1 cellular context compared by ENCODE assay signal in the genomic region with DNA sequence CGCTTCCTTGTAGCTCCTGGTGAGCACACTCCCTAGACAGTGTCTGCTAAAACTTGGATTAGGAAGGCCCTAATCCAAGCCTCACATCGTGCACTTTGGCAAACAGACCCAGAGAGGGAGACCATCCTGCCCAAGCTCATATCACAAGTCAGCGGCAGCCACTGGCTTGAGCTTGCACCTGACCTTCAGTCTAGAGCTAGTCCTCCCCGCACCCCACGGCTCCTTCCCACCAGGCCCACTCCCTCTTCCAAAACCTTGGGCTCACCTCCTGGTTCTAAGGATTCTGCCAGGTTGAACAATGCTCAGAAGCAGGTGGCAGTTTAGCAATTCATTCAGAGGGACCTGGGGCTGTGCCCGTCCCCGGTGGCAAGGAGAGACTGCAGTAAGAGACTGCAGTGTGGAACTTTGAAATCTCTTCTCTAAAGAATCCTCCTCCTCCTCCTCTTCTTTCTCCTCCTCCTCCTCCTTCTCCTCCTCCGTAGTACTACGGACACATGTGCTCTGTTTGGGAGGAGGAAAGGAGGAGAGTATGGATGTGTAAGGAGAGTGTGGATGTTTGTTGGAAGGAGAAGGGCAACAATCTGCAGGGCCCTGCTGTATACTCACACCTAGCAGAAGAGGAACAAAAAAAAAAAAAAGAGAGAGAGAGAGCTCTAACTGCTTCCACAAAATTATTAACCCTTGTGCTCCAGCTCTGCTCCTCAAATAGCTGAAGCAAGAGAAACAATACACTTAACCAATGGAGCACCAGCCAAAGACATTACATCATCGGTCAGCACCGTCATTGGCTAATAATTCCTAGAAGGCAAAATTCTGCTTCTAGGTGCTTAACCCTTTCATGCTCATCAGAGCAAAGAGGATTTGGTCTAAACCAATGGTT.
A peak's percentile ranks its signal among the peaks of the same experiment; 100 is the strongest.
TF ChIP-seq lines count a peak whose summit lies in the region.

No MANE protein-coding gene starts in this region.

TF ChIP-seq in HepG2, 621 proteins besides CTCF, POLR2A, EP300 and RAD21 (continues in another document):
- peak; percentile 96 for TF ChIP-seq ZNF652 (CRISPR knock-in tag; IDR thresholded peaks at IDR 0.05; ENCODE audit: borderline replicate concordance, low read depth)
- no peak for TF ChIP-seq NR2C2 (CRISPR knock-in tag; IDR thresholded peaks at IDR 0.05; ENCODE audit: borderline replicate concordance)
- no peak for TF ChIP-seq ZBTB8A (CRISPR knock-in tag; IDR thresholded peaks at IDR 0.05; ENCODE audit: borderline replicate concordance, low read depth)
- TF ChIP-seq, protein P1, sequence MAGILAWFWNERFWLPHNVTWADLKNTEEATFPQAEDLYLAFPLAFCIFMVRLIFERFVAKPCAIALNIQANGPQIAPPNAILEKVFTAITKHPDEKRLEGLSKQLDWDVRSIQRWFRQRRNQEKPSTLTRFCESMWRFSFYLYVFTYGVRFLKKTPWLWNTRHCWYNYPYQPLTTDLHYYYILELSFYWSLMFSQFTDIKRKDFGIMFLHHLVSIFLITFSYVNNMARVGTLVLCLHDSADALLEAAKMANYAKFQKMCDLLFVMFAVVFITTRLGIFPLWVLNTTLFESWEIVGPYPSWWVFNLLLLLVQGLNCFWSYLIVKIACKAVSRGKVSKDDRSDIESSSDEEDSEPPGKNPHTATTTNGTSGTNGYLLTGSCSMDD (CRISPR knock-in tag; IDR thresholded peaks at IDR 0.05) = no peak
- TF ChIP-seq, protein P2, sequence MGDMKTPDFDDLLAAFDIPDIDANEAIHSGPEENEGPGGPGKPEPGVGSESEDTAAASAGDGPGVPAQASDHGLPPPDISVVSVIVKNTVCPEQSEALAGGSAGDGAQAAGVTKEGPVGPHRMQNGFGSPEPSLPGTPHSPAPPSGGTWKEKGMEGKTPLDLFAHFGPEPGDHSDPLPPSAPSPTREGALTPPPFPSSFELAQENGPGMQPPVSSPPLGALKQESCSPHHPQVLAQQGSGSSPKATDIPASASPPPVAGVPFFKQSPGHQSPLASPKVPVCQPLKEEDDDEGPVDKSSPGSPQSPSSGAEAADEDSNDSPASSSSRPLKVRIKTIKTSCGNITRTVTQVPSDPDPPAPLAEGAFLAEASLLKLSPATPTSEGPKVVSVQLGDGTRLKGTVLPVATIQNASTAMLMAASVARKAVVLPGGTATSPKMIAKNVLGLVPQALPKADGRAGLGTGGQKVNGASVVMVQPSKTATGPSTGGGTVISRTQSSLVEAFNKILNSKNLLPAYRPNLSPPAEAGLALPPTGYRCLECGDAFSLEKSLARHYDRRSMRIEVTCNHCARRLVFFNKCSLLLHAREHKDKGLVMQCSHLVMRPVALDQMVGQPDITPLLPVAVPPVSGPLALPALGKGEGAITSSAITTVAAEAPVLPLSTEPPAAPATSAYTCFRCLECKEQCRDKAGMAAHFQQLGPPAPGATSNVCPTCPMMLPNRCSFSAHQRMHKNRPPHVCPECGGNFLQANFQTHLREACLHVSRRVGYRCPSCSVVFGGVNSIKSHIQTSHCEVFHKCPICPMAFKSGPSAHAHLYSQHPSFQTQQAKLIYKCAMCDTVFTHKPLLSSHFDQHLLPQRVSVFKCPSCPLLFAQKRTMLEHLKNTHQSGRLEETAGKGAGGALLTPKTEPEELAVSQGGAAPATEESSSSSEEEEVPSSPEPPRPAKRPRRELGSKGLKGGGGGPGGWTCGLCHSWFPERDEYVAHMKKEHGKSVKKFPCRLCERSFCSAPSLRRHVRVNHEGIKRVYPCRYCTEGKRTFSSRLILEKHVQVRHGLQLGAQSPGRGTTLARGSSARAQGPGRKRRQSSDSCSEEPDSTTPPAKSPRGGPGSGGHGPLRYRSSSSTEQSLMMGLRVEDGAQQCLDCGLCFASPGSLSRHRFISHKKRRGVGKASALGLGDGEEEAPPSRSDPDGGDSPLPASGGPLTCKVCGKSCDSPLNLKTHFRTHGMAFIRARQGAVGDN (CRISPR knock-in tag; IDR thresholded peaks at IDR 0.05) = 0 out of 2 replicates have a peak, but pooled peaks have one; percentile 10
- TF ChIP-seq THAP11 (CRISPR knock-in tag; IDR thresholded peaks at IDR 0.05) = no peak
- TF ChIP-seq, protein P3, sequence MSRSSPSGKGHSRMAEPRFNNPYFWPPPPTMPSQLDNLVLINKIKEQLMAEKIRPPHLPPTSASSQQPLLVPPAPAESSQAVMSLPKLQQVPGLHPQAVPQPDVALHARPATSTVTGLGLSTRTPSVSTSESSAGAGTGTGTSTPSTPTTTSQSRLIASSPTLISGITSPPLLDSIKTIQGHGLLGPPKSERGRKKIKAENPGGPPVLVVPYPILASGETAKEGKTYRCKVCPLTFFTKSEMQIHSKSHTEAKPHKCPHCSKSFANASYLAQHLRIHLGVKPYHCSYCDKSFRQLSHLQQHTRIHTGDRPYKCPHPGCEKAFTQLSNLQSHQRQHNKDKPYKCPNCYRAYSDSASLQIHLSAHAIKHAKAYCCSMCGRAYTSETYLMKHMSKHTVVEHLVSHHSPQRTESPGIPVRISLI (CRISPR knock-in tag; IDR thresholded peaks at IDR 0.05; ENCODE audit: borderline replicate concordance) = peak; percentile 87
- TF ChIP-seq ATF7 (IDR thresholded peaks at IDR 0.05) = peak; percentile 82
- TF ChIP-seq ATF7 (CRISPR knock-in tag; IDR thresholded peaks at IDR 0.05) = no peak; the same call in 1 of the 2 replicates
- no peak for TF ChIP-seq FOXP1 (IDR thresholded peaks at IDR 0.05)
- 0 out of 2 replicates have a peak, but pooled peaks have one; percentile 34 for TF ChIP-seq FOXP1 (CRISPR knock-in tag; IDR thresholded peaks at IDR 0.05)
- peak; percentile 64 for TF ChIP-seq NFYB (CRISPR knock-in tag; IDR thresholded peaks at IDR 0.05)
- TF ChIP-seq, protein P4, sequence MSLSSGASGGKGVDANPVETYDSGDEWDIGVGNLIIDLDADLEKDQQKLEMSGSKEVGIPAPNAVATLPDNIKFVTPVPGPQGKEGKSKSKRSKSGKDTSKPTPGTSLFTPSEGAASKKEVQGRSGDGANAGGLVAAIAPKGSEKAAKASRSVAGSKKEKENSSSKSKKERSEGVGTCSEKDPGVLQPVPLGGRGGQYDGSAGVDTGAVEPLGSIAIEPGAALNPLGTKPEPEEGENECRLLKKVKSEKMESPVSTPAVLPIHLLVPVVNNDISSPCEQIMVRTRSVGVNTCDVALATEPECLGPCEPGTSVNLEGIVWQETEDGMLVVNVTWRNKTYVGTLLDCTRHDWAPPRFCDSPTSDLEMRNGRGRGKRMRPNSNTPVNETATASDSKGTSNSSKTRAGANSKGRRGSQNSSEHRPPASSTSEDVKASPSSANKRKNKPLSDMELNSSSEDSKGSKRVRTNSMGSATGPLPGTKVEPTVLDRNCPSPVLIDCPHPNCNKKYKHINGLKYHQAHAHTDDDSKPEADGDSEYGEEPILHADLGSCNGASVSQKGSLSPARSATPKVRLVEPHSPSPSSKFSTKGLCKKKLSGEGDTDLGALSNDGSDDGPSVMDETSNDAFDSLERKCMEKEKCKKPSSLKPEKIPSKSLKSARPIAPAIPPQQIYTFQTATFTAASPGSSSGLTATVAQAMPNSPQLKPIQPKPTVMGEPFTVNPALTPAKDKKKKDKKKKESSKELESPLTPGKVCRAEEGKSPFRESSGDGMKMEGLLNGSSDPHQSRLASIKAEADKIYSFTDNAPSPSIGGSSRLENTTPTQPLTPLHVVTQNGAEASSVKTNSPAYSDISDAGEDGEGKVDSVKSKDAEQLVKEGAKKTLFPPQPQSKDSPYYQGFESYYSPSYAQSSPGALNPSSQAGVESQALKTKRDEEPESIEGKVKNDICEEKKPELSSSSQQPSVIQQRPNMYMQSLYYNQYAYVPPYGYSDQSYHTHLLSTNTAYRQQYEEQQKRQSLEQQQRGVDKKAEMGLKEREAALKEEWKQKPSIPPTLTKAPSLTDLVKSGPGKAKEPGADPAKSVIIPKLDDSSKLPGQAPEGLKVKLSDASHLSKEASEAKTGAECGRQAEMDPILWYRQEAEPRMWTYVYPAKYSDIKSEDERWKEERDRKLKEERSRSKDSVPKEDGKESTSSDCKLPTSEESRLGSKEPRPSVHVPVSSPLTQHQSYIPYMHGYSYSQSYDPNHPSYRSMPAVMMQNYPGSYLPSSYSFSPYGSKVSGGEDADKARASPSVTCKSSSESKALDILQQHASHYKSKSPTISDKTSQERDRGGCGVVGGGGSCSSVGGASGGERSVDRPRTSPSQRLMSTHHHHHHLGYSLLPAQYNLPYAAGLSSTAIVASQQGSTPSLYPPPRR (CRISPR knock-in tag; IDR thresholded peaks at IDR 0.05; ENCODE audit: borderline replicate concordance) = 0 out of 2 replicates have a peak, but pooled peaks have one; percentile 18
- 0 out of 2 replicates have a peak, but pooled peaks have one; percentile 32 for TF ChIP-seq FOXJ3 (CRISPR knock-in tag; IDR thresholded peaks at IDR 0.05; ENCODE audit: borderline replicate concordance)
- no peak for TF ChIP-seq ZNF75D (CRISPR knock-in tag; IDR thresholded peaks at IDR 0.05; ENCODE audit: borderline replicate concordance)
- TF ChIP-seq HOXA9 (CRISPR knock-in tag; IDR thresholded peaks at IDR 0.05; ENCODE audit: borderline replicate concordance) = no peak
- TF ChIP-seq RARG (CRISPR knock-in tag; IDR thresholded peaks at IDR 0.05; ENCODE audit: low read depth) = no peak
- TF ChIP-seq POLR2G (IDR thresholded peaks at IDR 0.05; ENCODE audit: low read depth, low read length) = no peak
- TF ChIP-seq ZNF292 (CRISPR knock-in tag; IDR thresholded peaks at IDR 0.05; ENCODE audit: borderline replicate concordance, low read depth) = no peak
- TF ChIP-seq, protein P5, sequence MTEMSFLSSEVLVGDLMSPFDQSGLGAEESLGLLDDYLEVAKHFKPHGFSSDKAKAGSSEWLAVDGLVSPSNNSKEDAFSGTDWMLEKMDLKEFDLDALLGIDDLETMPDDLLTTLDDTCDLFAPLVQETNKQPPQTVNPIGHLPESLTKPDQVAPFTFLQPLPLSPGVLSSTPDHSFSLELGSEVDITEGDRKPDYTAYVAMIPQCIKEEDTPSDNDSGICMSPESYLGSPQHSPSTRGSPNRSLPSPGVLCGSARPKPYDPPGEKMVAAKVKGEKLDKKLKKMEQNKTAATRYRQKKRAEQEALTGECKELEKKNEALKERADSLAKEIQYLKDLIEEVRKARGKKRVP (CRISPR knock-in tag; IDR thresholded peaks at IDR 0.05) = 0 out of 4 replicates have a peak, but pooled peaks of 1 of the 2 experiments have one; percentile 45
- peak; percentile 12; the same call in 1 of the 2 replicates for TF ChIP-seq HNF4G (IDR thresholded peaks at IDR 0.05; ENCODE audit: borderline replicate concordance, low read depth, low read length)
- TF ChIP-seq HNF4G (CRISPR knock-in tag; IDR thresholded peaks at IDR 0.05; ENCODE audit: borderline replicate concordance, low read depth) = no peak
- 0 out of 2 replicates have a peak, but pooled peaks have one; percentile 15 for TF ChIP-seq SOX5 (CRISPR knock-in tag; IDR thresholded peaks at IDR 0.05; ENCODE audit: borderline replicate concordance)
- TF ChIP-seq ASH2L (IDR thresholded peaks at IDR 0.05; ENCODE audit: insufficient read length, low read depth, low read length) = no peak
- no peak for TF ChIP-seq SOX13 (IDR thresholded peaks at IDR 0.05)
- TF ChIP-seq SOX13 (CRISPR knock-in tag; conservative IDR thresholded peaks at IDR 0.05 in 1 of 2, IDR thresholded peaks at IDR 0.05 in 1 of 2) = peak in 1 of 2 experiments; percentile 43; a peak in 1 of 4 replicates
- TF ChIP-seq NFYC (CRISPR knock-in tag; IDR thresholded peaks at IDR 0.05) = peak; percentile 52; the same call in 1 of the 2 replicates
- peak; percentile 12; the same call in 1 of the 2 replicates for TF ChIP-seq SAP130 (CRISPR knock-in tag; IDR thresholded peaks at IDR 0.05; ENCODE audit: low read depth)
- TF ChIP-seq BCL6 (CRISPR knock-in tag; IDR thresholded peaks at IDR 0.05) = peak; percentile 100
- TF ChIP-seq, protein P6, sequence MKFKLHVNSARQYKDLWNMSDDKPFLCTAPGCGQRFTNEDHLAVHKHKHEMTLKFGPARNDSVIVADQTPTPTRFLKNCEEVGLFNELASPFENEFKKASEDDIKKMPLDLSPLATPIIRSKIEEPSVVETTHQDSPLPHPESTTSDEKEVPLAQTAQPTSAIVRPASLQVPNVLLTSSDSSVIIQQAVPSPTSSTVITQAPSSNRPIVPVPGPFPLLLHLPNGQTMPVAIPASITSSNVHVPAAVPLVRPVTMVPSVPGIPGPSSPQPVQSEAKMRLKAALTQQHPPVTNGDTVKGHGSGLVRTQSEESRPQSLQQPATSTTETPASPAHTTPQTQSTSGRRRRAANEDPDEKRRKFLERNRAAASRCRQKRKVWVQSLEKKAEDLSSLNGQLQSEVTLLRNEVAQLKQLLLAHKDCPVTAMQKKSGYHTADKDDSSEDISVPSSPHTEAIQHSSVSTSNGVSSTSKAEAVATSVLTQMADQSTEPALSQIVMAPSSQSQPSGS (CRISPR knock-in tag; IDR thresholded peaks at IDR 0.05) = peak; percentile 99
- TF ChIP-seq ZNF12 (CRISPR knock-in tag; IDR thresholded peaks at IDR 0.05) = no peak
- peak; percentile 24; the same call in 1 of the 2 replicates for TF ChIP-seq NCOR1 (IDR thresholded peaks at IDR 0.05; ENCODE audit: borderline replicate concordance, low read length)
- no peak for TF ChIP-seq IKZF1 (IDR thresholded peaks at IDR 0.05)
- TF ChIP-seq, protein P7, sequence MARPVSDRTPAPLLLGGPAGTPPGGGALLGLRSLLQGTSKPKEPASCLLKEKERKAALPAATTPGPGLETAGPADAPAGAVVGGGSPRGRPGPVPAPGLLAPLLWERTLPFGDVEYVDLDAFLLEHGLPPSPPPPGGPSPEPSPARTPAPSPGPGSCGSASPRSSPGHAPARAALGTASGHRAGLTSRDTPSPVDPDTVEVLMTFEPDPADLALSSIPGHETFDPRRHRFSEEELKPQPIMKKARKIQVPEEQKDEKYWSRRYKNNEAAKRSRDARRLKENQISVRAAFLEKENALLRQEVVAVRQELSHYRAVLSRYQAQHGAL (CRISPR knock-in tag; IDR thresholded peaks at IDR 0.05; ENCODE audit: not compliant biosample characterization) = no peak
- no peak for TF ChIP-seq ZNF382 (CRISPR knock-in tag; IDR thresholded peaks at IDR 0.05; ENCODE audit: borderline replicate concordance)
- TF ChIP-seq ZNF589 (CRISPR knock-in tag; conservative IDR thresholded peaks at IDR 0.05) = no peak
- TF ChIP-seq, protein P8, sequence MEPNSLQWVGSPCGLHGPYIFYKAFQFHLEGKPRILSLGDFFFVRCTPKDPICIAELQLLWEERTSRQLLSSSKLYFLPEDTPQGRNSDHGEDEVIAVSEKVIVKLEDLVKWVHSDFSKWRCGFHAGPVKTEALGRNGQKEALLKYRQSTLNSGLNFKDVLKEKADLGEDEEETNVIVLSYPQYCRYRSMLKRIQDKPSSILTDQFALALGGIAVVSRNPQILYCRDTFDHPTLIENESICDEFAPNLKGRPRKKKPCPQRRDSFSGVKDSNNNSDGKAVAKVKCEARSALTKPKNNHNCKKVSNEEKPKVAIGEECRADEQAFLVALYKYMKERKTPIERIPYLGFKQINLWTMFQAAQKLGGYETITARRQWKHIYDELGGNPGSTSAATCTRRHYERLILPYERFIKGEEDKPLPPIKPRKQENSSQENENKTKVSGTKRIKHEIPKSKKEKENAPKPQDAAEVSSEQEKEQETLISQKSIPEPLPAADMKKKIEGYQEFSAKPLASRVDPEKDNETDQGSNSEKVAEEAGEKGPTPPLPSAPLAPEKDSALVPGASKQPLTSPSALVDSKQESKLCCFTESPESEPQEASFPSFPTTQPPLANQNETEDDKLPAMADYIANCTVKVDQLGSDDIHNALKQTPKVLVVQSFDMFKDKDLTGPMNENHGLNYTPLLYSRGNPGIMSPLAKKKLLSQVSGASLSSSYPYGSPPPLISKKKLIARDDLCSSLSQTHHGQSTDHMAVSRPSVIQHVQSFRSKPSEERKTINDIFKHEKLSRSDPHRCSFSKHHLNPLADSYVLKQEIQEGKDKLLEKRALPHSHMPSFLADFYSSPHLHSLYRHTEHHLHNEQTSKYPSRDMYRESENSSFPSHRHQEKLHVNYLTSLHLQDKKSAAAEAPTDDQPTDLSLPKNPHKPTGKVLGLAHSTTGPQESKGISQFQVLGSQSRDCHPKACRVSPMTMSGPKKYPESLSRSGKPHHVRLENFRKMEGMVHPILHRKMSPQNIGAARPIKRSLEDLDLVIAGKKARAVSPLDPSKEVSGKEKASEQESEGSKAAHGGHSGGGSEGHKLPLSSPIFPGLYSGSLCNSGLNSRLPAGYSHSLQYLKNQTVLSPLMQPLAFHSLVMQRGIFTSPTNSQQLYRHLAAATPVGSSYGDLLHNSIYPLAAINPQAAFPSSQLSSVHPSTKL (CRISPR knock-in tag; IDR thresholded peaks at IDR 0.05) = peak; percentile 35; the same call in 1 of the 2 replicates
